Comparison of ENCODE assay signal across 16 cellular contexts in genomic region chr7:39430441-39430840, GRCh38.
A peak's percentile ranks its signal among the peaks of the same experiment; 100 is the strongest.
DNase-seq lines count a peak whose midpoint lies in the region; ATAC-seq and TF ChIP-seq lines count a peak whose summit lies in the region.
"Had no signal": no experiment of that assay in that cellular context is flagged by ENCODE, and none has a peak within 500 bp of the region (broad histone marks: within the 10 kb centered on the region; RNA-seq: fewer than 3 reads in every experiment).

No MANE protein-coding gene starts in this region.

- no peak overlapping the region for H3K27ac ChIP-seq in endodermal cell (ENCODE audit: low read depth, low read length)
- H3K27ac ChIP-seq in neuronal stem cell (replicated peaks; ENCODE audit: low read length): no peak overlapping the region
- H3K27ac ChIP-seq in testis: no peak overlapping the region
- no peak overlapping the region for H3K27ac ChIP-seq in adrenal gland

- H2BK15ac ChIP-seq in neuronal stem cell (ENCODE audit: low read length): peak overlapping the region; percentile 8

- H3K4me1 Mint-ChIP-seq in endodermal cell: peaks cover 6% of the 10 kb centered on the region
- H3K4me1 Mint-ChIP-seq in stimulated activated naive CD8-positive, alpha-beta T cell treated with anti-CD3 and anti-CD28 coated beads, Interleukin-15, amount 100 ng/mL, for 72 hours: no peaks in the 10 kb centered on the region
- H3K4me1 Mint-ChIP-seq: CD4-positive, alpha-beta memory T cell had no signal

- H2BK120ac ChIP-seq in neuronal stem cell (ENCODE audit: low read depth, low read length): no peak overlapping the region

- no peak overlapping the region for H4K91ac ChIP-seq in neuronal stem cell (ENCODE audit: low read depth, low read length, poor library complexity)

- H4K8ac ChIP-seq in neuronal stem cell (ENCODE audit: low read depth, low read length): no peak overlapping the region

- no peak overlapping the region for H3K4ac ChIP-seq in neuronal stem cell (ENCODE audit: low read length)

- no peak overlapping the region for H3K4me3 Mint-ChIP-seq in endodermal cell
- H3K4me3 Mint-ChIP-seq in stimulated activated naive CD8-positive, alpha-beta T cell treated with anti-CD3 and anti-CD28 coated beads, Interleukin-15, amount 100 ng/mL, for 72 hours: no peak overlapping the region
- H3K4me3 Mint-ChIP-seq: CD4-positive, alpha-beta memory T cell; GM23338; HFFc6 had no signal

- H3K9me3 ChIP-seq in endodermal cell (ENCODE audit: control insufficient read depth, low read length) (no peaks in the 10 kb centered on the region), neuronal stem cell (replicated peaks in 1 of 2; ENCODE audit: control insufficient read depth in 2 of 2, insufficient read depth in 1 of 2, low read depth in 1 of 2, low read length in 2 of 2) (no peaks in the 10 kb centered on the region), testis (no peaks in the 10 kb centered on the region), adrenal gland (replicated peaks in 1 of 3) (no peaks in the 10 kb centered on the region)
- H3K9me3 ChIP-seq: HAP-1 had no signal

- no peaks in the 10 kb centered on the region for H3K36me3 ChIP-seq in endodermal cell (ENCODE audit: control insufficient read depth, insufficient read depth, low read length)
- no peaks in the 10 kb centered on the region for H3K36me3 ChIP-seq in neuronal stem cell (replicated peaks in 1 of 2; ENCODE audit: control insufficient read depth in 2 of 2, insufficient read depth in 2 of 2, low read length in 2 of 2)
- H3K36me3 ChIP-seq in testis (ENCODE audit: low read depth, missing control alignments): no peaks in the 10 kb centered on the region
- H3K36me3 ChIP-seq in adrenal gland (replicated peaks in 1 of 2): no peaks in the 10 kb centered on the region
- H3K36me3 ChIP-seq: HAP-1 had no signal

- no peak overlapping the region for H2BK5ac ChIP-seq in neuronal stem cell (ENCODE audit: low read length)

- 93 to 94% methylated on average over 5 to 6 of the region's 6 CpGs for WGBS in endodermal cell (ENCODE audit: insufficient coverage in 1 of 2, insufficient read length in 1 of 2), 2 experiments
- WGBS in neuronal stem cell (ENCODE audit: extremely low coverage in 2 of 2, insufficient read length in 2 of 2, insufficient replicate concordance in 1 of 2), 2 donors: no CpG with 5 or more reads among the region's 6 CpGs
- 90 to 92% methylated on average over 6 of the region's 6 CpGs for WGBS in testis, 2 donors
- 87 to 96% (median 93%) methylated on average over 6 of the region's 6 CpGs for WGBS in adrenal gland, 4 donors

- H2BK12ac ChIP-seq in neuronal stem cell (ENCODE audit: low read length): no peak overlapping the region

- no peak overlapping the region for H3K14ac ChIP-seq in neuronal stem cell (ENCODE audit: low read length)

- H3K4me1 ChIP-seq in endodermal cell (ENCODE audit: control insufficient read depth, insufficient read depth, low read length) (no peaks in the 10 kb centered on the region), neuronal stem cell (ENCODE audit: control insufficient read depth in 2 of 2, insufficient read depth in 1 of 2, low read depth in 1 of 2, low read length in 2 of 2) (no peaks in the 10 kb centered on the region), testis (no peaks in the 10 kb centered on the region), adrenal gland (replicated peaks in 1 of 2) (peaks cover 0 to 4% of the 10 kb centered on the region in 2 donors)
- H3K4me1 ChIP-seq: HAP-1 had no signal

- peak overlapping the region; percentile 15 for H3K27ac Mint-ChIP-seq in endodermal cell
- peak overlapping the region in 1 of 2 donors; percentile 57 for H3K27ac Mint-ChIP-seq in stimulated activated naive CD8-positive, alpha-beta T cell treated with anti-CD3 and anti-CD28 coated beads, Interleukin-15, amount 100 ng/mL, for 72 hours
- H3K27ac Mint-ChIP-seq: CD4-positive, alpha-beta memory T cell; GM23338; HFFc6 had no signal

- H3K27me3 ChIP-seq in endodermal cell (ENCODE audit: control insufficient read depth, insufficient read depth, low read length, poor library complexity, severe bottlenecking) (no peaks in the 10 kb centered on the region), neuronal stem cell (ENCODE audit: control insufficient read depth in 3 of 3, insufficient read depth in 3 of 3, low read depth in 1 of 3, low read length in 3 of 3) (no peaks in the 10 kb centered on the region), testis (no peaks in the 10 kb centered on the region), adrenal gland (no peaks in the 10 kb centered on the region)

- no peak overlapping the region for H3K18ac ChIP-seq in neuronal stem cell (ENCODE audit: low read length)

- H3K79me1 ChIP-seq in neuronal stem cell (ENCODE audit: low read depth, low read length): no peaks in the 10 kb centered on the region

- H3K36me3 Mint-ChIP-seq in endodermal cell (ENCODE audit: low read depth): peaks cover 10% of the 10 kb centered on the region
- H3K36me3 Mint-ChIP-seq: CD4-positive, alpha-beta memory T cell had no signal

- H2AK5ac ChIP-seq in neuronal stem cell (ENCODE audit: low read depth, low read length): no peak overlapping the region

- ATAC-seq in stimulated activated naive CD8-positive, alpha-beta T cell treated with anti-CD3 and anti-CD28 coated beads, Interleukin-15, amount 100 ng/mL, for 72 hours: peak; percentile 16
- ATAC-seq: GM23338 had no signal

- TF ChIP-seq CTCF in endodermal cell (conservative IDR thresholded peaks at IDR 0.05): no peak
- no peak for TF ChIP-seq CTCF in testis (IDR thresholded peaks at IDR 0.05)
- no peak for TF ChIP-seq CTCF in adrenal gland (IDR thresholded peaks at IDR 0.05)

- H3K27me3 Mint-ChIP-seq in endodermal cell (ENCODE audit: insufficient read depth): no peaks in the 10 kb centered on the region
- H3K27me3 Mint-ChIP-seq in stimulated activated naive CD8-positive, alpha-beta T cell treated with anti-CD3 and anti-CD28 coated beads, Interleukin-15, amount 100 ng/mL, for 72 hours: no peaks in the 10 kb centered on the region

- intact Hi-C loops in testis (cut with DNase I; ENCODE audit: low total_unique reads) (no loop called here), adrenal gland (cut with DNase I) (no loop called here)

- DNase-seq in endodermal cell (no peak), neuronal stem cell (ENCODE audit: low spot score) (no peak), testis (no peak), HUDEP-2 (lab: John Stamatoyannopoulos, UW; ENCODE audit: unreplicated experiment in 76 of 76) (no peak), adrenal gland (no peak)
- DNase-seq in stimulated activated naive CD8-positive, alpha-beta T cell treated with anti-CD3 and anti-CD28 coated beads, Interleukin-15, amount 100 ng/mL, for 72 hours: no peak
- DNase-seq: C1 segment of cervical spinal cord; Calu3; CD4-positive, alpha-beta memory T cell; COR-L47; DMS53; DMS79 treated with DMSO at 0.1 percent for 48 hours; GF-D8; HFFc6 had no signal

- H3K4me3 ChIP-seq in endodermal cell (ENCODE audit: low read length): no peak overlapping the region
- H3K4me3 ChIP-seq in neuronal stem cell (ENCODE audit: low read length in 2 of 2): no peak overlapping the region
- no peak overlapping the region for H3K4me3 ChIP-seq in testis
- no peak overlapping the region for H3K4me3 ChIP-seq in adrenal gland
- H3K4me3 ChIP-seq: GM23338, HAP-1 had no signal

- TF ChIP-seq POLR2A in testis (IDR thresholded peaks at IDR 0.05): no peak
- no peak for TF ChIP-seq POLR2A in adrenal gland (IDR thresholded peaks at IDR 0.05)

- H3K23ac ChIP-seq in neuronal stem cell (ENCODE audit: low read depth, low read length, poor library complexity): no peak overlapping the region

- H2AFZ ChIP-seq in neuronal stem cell (ENCODE audit: low read length): no peak overlapping the region
- H2AFZ ChIP-seq: GM23338 had no signal

- H3K4me2 ChIP-seq in neuronal stem cell (ENCODE audit: insufficient read depth, low read length, poor library complexity, severe bottlenecking): no peak overlapping the region
- H3K4me2 ChIP-seq: GM23338 had no signal

- H3K9me3 Mint-ChIP-seq in endodermal cell: no peaks in the 10 kb centered on the region
- H3K9me3 Mint-ChIP-seq in stimulated activated naive CD8-positive, alpha-beta T cell treated with anti-CD3 and anti-CD28 coated beads, Interleukin-15, amount 100 ng/mL, for 72 hours: no peaks in the 10 kb centered on the region
- H3K9me3 Mint-ChIP-seq: GM23338, HFFc6 had no signal

- no peak overlapping the region for H3K9ac ChIP-seq in endodermal cell (ENCODE audit: extremely low read depth, low read length, poor library complexity, severe bottlenecking)
- H3K9ac ChIP-seq in neuronal stem cell (ENCODE audit: low read depth, low read length, poor library complexity): no peak overlapping the region
